Comparison of ENCODE assay signal across 1 cellular context in the genomic region with DNA sequence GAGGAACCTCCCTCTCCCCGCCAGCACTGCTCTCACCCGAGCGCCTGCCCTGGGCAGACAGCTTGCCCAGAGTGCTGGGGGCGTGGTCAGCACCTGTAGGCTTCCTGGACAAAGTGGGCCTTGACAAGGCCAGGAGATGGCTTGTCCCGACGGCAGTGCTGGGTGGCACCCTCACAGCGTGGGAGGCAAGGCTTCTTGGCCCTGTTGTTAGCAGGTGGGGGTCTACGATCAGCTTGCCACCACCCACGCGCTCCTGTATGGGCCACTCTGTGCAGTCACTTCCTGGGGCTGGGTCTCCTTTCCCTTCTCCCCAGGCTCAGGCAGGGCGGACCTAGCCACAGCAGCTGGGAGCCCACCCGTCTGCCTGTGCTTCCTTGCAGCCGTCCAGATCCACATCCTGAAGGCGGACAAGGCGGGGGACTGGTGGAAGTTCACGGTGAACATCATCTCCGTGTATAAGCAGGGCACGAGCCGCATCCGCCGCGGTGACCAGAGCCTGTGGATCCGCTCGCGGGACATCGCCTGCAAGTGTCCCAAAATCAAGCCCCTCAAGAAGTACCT.
TF ChIP-seq lines count a peak whose summit lies in the region.

No MANE protein-coding gene starts in this region.

TF ChIP-seq in GM23338, 12 proteins besides CTCF, POLR2A, EP300 and RAD21 (continued from another document):
- TF ChIP-seq ZNF462 (CRISPR knock-in tag; IDR thresholded peaks at IDR 0.05) (no peak), POLR2AphosphoS5 (IDR thresholded peaks at IDR 0.05; ENCODE audit: low read depth) (no peak), EZH2phosphoT487 (IDR thresholded peaks at IDR 0.05; ENCODE audit: unreplicated experiment) (no peak), STAT1 (IDR thresholded peaks at IDR 0.05; ENCODE audit: unreplicated experiment) (no peak), CREB1 (CRISPR knock-in tag; IDR thresholded peaks at IDR 0.05; ENCODE audit: low read depth) (no peak), NANOG (IDR thresholded peaks at IDR 0.05; ENCODE audit: borderline replicate concordance) (no peak), EZH2 (IDR thresholded peaks at IDR 0.05; ENCODE audit: low read depth, unreplicated experiment) (no peak)
